Comparison of ENCODE assay signal across 22 cellular contexts in genomic region chr4:139077567-139078355, GRCh38.
A peak's percentile ranks its signal among the peaks of the same experiment; 100 is the strongest.
DNase-seq lines count a peak whose midpoint lies in the region; ATAC-seq and TF ChIP-seq lines count a peak whose summit lies in the region.
"Had no signal": no experiment of that assay in that cellular context is flagged by ENCODE, and none has a peak within 500 bp of the region (broad histone marks: within the 10 kb centered on the region; RNA-seq: fewer than 3 reads in every experiment).

No MANE protein-coding gene starts in this region.

- H2AFZ ChIP-seq in SK-N-SH (ENCODE audit: low read depth) (no peak overlapping the region), Karpas-422 (ENCODE audit: low read length) (no peak overlapping the region)

- H4K20me1 ChIP-seq in SK-N-SH (ENCODE audit: insufficient read depth) (peaks cover 85% of the 10 kb centered on the region), Karpas-422 (ENCODE audit: insufficient read depth, low read depth, low read length) (peaks cover 18% of the 10 kb centered on the region)

- TF ChIP-seq RAD21 in SK-N-SH (IDR thresholded peaks at IDR 0.05; ENCODE audit: low read length) = no peak

- H3K36me3 ChIP-seq in SK-N-SH (replicated peaks in 1 of 2; ENCODE audit: control insufficient read depth in 1 of 2, insufficient read depth in 2 of 2, low read length in 1 of 2) (peaks cover 9 to 21% of the 10 kb centered on the region in 2 experiments), Karpas-422 (ENCODE audit: insufficient read depth, low read length) (peaks cover 11% of the 10 kb centered on the region; the same call in 1 of the 2 replicates), prostate gland (no peaks in the 10 kb centered on the region), breast epithelium (no peaks in the 10 kb centered on the region)
- H3K36me3 ChIP-seq: colonic mucosa, HAP-1 had no signal

- H3K4me2 ChIP-seq in SK-N-SH (no peak overlapping the region), Karpas-422 (ENCODE audit: low read depth, low read length, poor library complexity, severe bottlenecking) (peak overlapping the region; percentile 5)

- ATAC-seq in SK-N-SH treated with all-trans-retinoic acid at 6 μM for 48 hours = no peak
- ATAC-seq: activated CD4-positive, CD25-positive, alpha-beta regulatory T cell treated with anti-CD3 and anti-CD28 coated beads, Interleukin-2, amount 50 U/mL, for 24 hours; lower lobe of right lung; upper lobe of right lung had no signal

- DNase-seq in SK-N-SH (no peak), Karpas-422 (no peak), dedifferentiated amniotic fluid mesenchymal stem cell (ENCODE audit: extremely low spot score) (peak; percentile 20), prostate gland (ENCODE audit: low spot score) (no peak), breast epithelium (ENCODE audit: low spot score in 2 of 2) (no peak), amygdala (lab: John Stamatoyannopoulos, UW) (no peak)
- no peak for DNase-seq in activated CD4-positive, alpha-beta memory T cell treated with anti-CD3 and anti-CD28 coated beads for 36 hours
- DNase-seq: activated gamma-delta T cell, colonic mucosa, DMS79, foreskin melanocyte, lower lobe of right lung, naive B cell, NCI-H187 treated with DMSO at 0.1 percent for 48 hours, NCI-H446 treated with DMSO at 0.1 percent for 48 hours, SHP77 treated with DMSO at 0.1 percent for 48 hours, upper lobe of right lung had no signal

- CTCF ChIA-PET in SK-N-SH (lab: Yijun Ruan, JAX) = interaction anchor here (0.9 to 10.5 kb wide), 5 partner anchors 14 to 90 kb away, joined by 3 to 74 read pairs (median 4); no protein-coding TSS in a partner anchor
- CTCF ChIA-PET in activated CD4-positive, alpha-beta memory T cell treated with anti-CD3 and anti-CD28 coated beads for 36 hours (lab: Charles Lee) = interaction anchor here (1.1 to 7.7 kb wide), 2 partner anchors 47 to 223 kb away, joined by 3 to 56 read pairs; no protein-coding TSS in a partner anchor

- H3K27ac ChIP-seq in SK-N-SH (ENCODE audit: low read depth in 2 of 2, low read length in 1 of 2) (peak overlapping the region in 1 of 2 experiments; percentile 34; a peak in 1 of 4 replicates), Karpas-422 (ENCODE audit: low read length) (0 out of 2 replicates have a peak overlapping the region, but pooled peaks have one; percentile 0), prostate gland (peak overlapping the region; percentile 8 to 60), breast epithelium (no peak overlapping the region)
- H3K27ac ChIP-seq: C4-2B, colonic mucosa, lower lobe of right lung, upper lobe of right lung had no signal

- H3K4me3 Mint-ChIP-seq in activated CD4-positive, alpha-beta memory T cell treated with anti-CD3 and anti-CD28 coated beads for 36 hours = no peak overlapping the region
- H3K4me3 Mint-ChIP-seq: stimulated activated naive CD8-positive, alpha-beta T cell treated with anti-CD3 and anti-CD28 coated beads, Interleukin-15, Interleukin-2, amounts not matched to agents 100 ng/mL and 50 ng/mL, for 24 hours had no signal

- H3K79me2 ChIP-seq in SK-N-SH (ENCODE audit: insufficient read depth) (peaks cover 100% of the 10 kb centered on the region), Karpas-422 (ENCODE audit: low read length) (peaks cover 99% of the 10 kb centered on the region)

- no peaks in the 10 kb centered on the region for H3K27me3 Mint-ChIP-seq in activated CD4-positive, alpha-beta memory T cell treated with anti-CD3 and anti-CD28 coated beads for 36 hours
- H3K27me3 Mint-ChIP-seq: naive B cell; stimulated activated naive CD8-positive, alpha-beta T cell treated with anti-CD3 and anti-CD28 coated beads, Interleukin-15, Interleukin-2, amounts not matched to agents 100 ng/mL and 50 ng/mL, for 24 hours had no signal

- intact Hi-C loops in prostate gland (cut with DNase I) = no loop called here
- intact Hi-C loops in activated CD4-positive, alpha-beta memory T cell treated with anti-CD3 and anti-CD28 coated beads for 36 hours (cut with micrococcal nuclease) = no loop called here
- intact Hi-C loops in breast epithelium (cut with DNase I; ENCODE audit: low total_unique reads) = no loop called here

- no peak for TF ChIP-seq EP300 in SK-N-SH (IDR thresholded peaks at IDR 0.05; ENCODE audit: borderline replicate concordance in 1 of 2, low read depth in 1 of 2, low read length in 1 of 2)

- H3K4me3 ChIP-seq in SK-N-SH (ENCODE audit: low read depth in 2 of 2, low read length in 1 of 2) (no peak overlapping the region), Karpas-422 (ENCODE audit: low read length) (no peak overlapping the region), prostate gland (no peak overlapping the region), breast epithelium (no peak overlapping the region)
- H3K4me3 ChIP-seq: colonic mucosa, HAP-1, lower lobe of right lung, upper lobe of right lung had no signal

- no peaks in the 10 kb centered on the region for H3K9me3 Mint-ChIP-seq in activated CD4-positive, alpha-beta memory T cell treated with anti-CD3 and anti-CD28 coated beads for 36 hours
- H3K9me3 Mint-ChIP-seq: naive B cell; stimulated activated naive CD8-positive, alpha-beta T cell treated with anti-CD3 and anti-CD28 coated beads, Interleukin-15, Interleukin-2, amounts not matched to agents 100 ng/mL and 50 ng/mL, for 24 hours had no signal

- H3K27ac Mint-ChIP-seq in activated CD4-positive, alpha-beta memory T cell treated with anti-CD3 and anti-CD28 coated beads for 36 hours = no peak overlapping the region
- H3K27ac Mint-ChIP-seq: naive B cell; stimulated activated naive CD8-positive, alpha-beta T cell treated with anti-CD3 and anti-CD28 coated beads, Interleukin-15, Interleukin-2, amounts not matched to agents 100 ng/mL and 50 ng/mL, for 24 hours had no signal

- H3K27me3 ChIP-seq in SK-N-SH (ENCODE audit: insufficient read depth) (no peaks in the 10 kb centered on the region), Karpas-422 (ENCODE audit: low read length) (no peaks in the 10 kb centered on the region), prostate gland (replicated peaks; ENCODE audit: insufficient read depth) (no peaks in the 10 kb centered on the region), breast epithelium (no peaks in the 10 kb centered on the region)
- H3K27me3 ChIP-seq: colonic mucosa, upper lobe of right lung had no signal

- TF ChIP-seq CTCF in SK-N-SH (IDR thresholded peaks at IDR 0.05) = no peak
- no peak for TF ChIP-seq CTCF in prostate gland (IDR thresholded peaks at IDR 0.05)
- TF ChIP-seq CTCF in breast epithelium (IDR thresholded peaks at IDR 0.05) = no peak

- H3K9me3 ChIP-seq in SK-N-SH (no peaks in the 10 kb centered on the region), Karpas-422 (ENCODE audit: low read length) (no peaks in the 10 kb centered on the region), prostate gland (no peaks in the 10 kb centered on the region), breast epithelium (no peaks in the 10 kb centered on the region)
- H3K9me3 ChIP-seq: colonic mucosa, HAP-1, lower lobe of right lung, upper lobe of right lung had no signal

- H3K9ac ChIP-seq in SK-N-SH = no peak overlapping the region
- no peak overlapping the region for H3K9ac ChIP-seq in Karpas-422 (ENCODE audit: low read length)

- TF ChIP-seq POLR2A in prostate gland (IDR thresholded peaks at IDR 0.05) = no peak
- no peak for TF ChIP-seq POLR2A in breast epithelium (IDR thresholded peaks at IDR 0.05)

- 46% methylated on average over 1 of the region's 1 CpG for WGBS in SK-N-SH (ENCODE audit: low lambda C conversion rate)
- WGBS in prostate gland = 28% methylated on average over 1 of the region's 1 CpG

- H3K9me2 ChIP-seq in SK-N-SH (no peaks in the 10 kb centered on the region), Karpas-422 (replicated peaks; ENCODE audit: insufficient read depth, low read length) (no peaks in the 10 kb centered on the region)

- H3K36me3 Mint-ChIP-seq in activated CD4-positive, alpha-beta memory T cell treated with anti-CD3 and anti-CD28 coated beads for 36 hours = peaks cover 6% of the 10 kb centered on the region
- H3K36me3 Mint-ChIP-seq: naive B cell had no signal

- peaks cover 4% of the 10 kb centered on the region for H3F3A ChIP-seq in SK-N-SH (replicated peaks; ENCODE audit: insufficient read depth)

- H3K4me1 Mint-ChIP-seq in activated CD4-positive, alpha-beta memory T cell treated with anti-CD3 and anti-CD28 coated beads for 36 hours (ENCODE audit: low read depth) = peaks cover 50% of the 10 kb centered on the region

- H3K4me1 ChIP-seq in SK-N-SH (ENCODE audit: control insufficient read depth in 1 of 2, insufficient read depth in 2 of 2, low read depth in 1 of 2, low read length in 1 of 2) (peaks cover 9 to 13% of the 10 kb centered on the region in 2 experiments; a peak in 2 of 4 replicates), Karpas-422 (ENCODE audit: low read length) (peaks cover 60% of the 10 kb centered on the region), prostate gland (replicated peaks) (no peaks in the 10 kb centered on the region), breast epithelium (peaks cover 0 to 3% of the 10 kb centered on the region in 2 donors)

- POLR2A ChIA-PET in SK-N-SH (lab: Yijun Ruan, JAX) = interaction anchor here (0.8 kb wide), 1 partner anchor 223 kb away, joined by 3 read pairs; the partner anchor contains the start of gene NAA15
- POLR2A ChIA-PET in activated CD4-positive, alpha-beta memory T cell treated with anti-CD3 and anti-CD28 coated beads for 36 hours (lab: Charles Lee) = no interaction called here

TF ChIP-seq in SK-N-SH, 30 proteins besides CTCF, POLR2A, EP300 and RAD21:
- TF ChIP-seq POLR2AphosphoS5 (IDR thresholded peaks at IDR 0.05; ENCODE audit: low read depth, low read length) (no peak), PBX3 (IDR thresholded peaks at IDR 0.05) (peak; percentile 20; the same call in 1 of the 2 replicates)
TF ChIP-seq in SK-N-SH: peak in this region for 1.

TF ChIP-seq in SK-N-SH treated with all-trans-retinoic acid at 6 μM for 48 hours, 23 proteins besides CTCF, POLR2A, EP300 and RAD21 (continues in another document):
- TF ChIP-seq POU6F1 (CRISPR knock-in tag; IDR thresholded peaks at IDR 0.05; ENCODE audit: borderline replicate concordance, low read depth) (no peak), TCF4 (CRISPR knock-in tag; IDR thresholded peaks at IDR 0.05; ENCODE audit: borderline replicate concordance) (no peak), ZNF70 (CRISPR knock-in tag; IDR thresholded peaks at IDR 0.05) (no peak), ZFP3 (CRISPR knock-in tag; IDR thresholded peaks at IDR 0.05) (no peak), ISL1 (CRISPR knock-in tag; IDR thresholded peaks at IDR 0.05) (no peak), ZNF8 (CRISPR knock-in tag; IDR thresholded peaks at IDR 0.05) (no peak)

Comparison
In these comparisons a context has a peak if more than half of its experiments do, and no peak if none do; other contexts are left out.
1. H3K27ac ChIP-seq: peak in Karpas-422 (single experiment) and prostate gland (2 of 2); none in breast epithelium (0 of 2).